Comparison of ENCODE assay signal across 1 cellular context in the genomic region with DNA sequence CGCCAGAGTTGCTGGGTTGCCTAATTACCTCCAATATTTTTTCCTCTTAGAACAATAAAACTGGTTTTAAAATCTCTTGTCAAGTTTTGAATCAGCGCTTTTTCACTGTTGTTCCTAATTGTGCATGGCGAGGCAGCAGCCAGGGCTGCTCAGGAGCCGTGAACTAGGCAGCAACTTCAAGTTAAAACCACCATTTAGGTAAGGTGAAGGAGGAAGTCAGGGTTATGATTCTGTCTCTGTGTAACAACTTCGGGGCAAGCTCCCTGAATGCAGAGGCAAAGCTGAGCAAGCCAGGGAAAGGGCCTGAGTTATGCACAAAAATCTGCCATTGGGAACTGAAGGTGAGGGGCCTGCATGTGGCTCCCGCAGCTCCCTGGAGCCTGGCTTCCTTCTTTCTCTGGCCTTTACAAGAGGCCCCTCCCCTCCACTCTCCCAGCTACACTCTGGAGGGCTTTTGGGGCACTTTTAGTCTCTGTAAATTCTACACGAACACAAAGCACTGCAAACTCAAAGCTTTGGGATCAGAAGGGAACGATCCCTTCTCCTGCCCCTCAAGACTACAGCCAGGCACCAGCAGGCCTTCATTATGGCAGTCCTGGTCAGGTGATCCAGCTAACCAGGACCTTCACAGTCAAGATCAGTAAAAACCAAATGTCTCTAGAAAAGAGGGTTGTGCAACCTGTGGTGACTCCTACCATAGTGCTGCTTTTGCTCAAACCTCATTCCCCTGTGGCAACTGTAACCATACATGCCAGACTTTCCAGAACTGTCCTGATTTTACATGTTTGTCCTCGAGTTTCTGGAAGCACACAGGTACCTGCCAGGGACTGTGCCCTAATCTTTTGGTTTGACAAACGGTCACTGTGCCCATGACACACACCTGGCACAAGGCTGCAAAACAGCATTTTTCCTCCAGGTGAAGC.
TF ChIP-seq lines count a peak whose summit lies in the region.

No MANE protein-coding gene starts in this region.

TF ChIP-seq in GM12878, 131 proteins besides CTCF, POLR2A, EP300 and RAD21 (continued from another document):
- TF ChIP-seq, protein P1, sequence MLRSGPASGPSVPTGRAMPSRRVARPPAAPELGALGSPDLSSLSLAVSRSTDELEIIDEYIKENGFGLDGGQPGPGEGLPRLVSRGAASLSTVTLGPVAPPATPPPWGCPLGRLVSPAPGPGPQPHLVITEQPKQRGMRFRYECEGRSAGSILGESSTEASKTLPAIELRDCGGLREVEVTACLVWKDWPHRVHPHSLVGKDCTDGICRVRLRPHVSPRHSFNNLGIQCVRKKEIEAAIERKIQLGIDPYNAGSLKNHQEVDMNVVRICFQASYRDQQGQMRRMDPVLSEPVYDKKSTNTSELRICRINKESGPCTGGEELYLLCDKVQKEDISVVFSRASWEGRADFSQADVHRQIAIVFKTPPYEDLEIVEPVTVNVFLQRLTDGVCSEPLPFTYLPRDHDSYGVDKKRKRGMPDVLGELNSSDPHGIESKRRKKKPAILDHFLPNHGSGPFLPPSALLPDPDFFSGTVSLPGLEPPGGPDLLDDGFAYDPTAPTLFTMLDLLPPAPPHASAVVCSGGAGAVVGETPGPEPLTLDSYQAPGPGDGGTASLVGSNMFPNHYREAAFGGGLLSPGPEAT (IDR thresholded peaks at IDR 0.05; ENCODE audit: low read depth): no peak
- TF ChIP-seq RUNX3 (IDR thresholded peaks at IDR 0.05; ENCODE audit: low read length) (peak; percentile 32; the same call in 1 of the 2 replicates), SIX5 (IDR thresholded peaks at IDR 0.05; ENCODE audit: low read depth, low read length, severe bottlenecking) (no peak), MXI1 (IDR thresholded peaks at IDR 0.05; ENCODE audit: low read depth, low read length) (0 out of 2 replicates have a peak, but pooled peaks have one; percentile 11), BHLHE40 (IDR thresholded peaks at IDR 0.05; ENCODE audit: borderline replicate concordance in 1 of 2, low read depth in 2 of 2, low read length in 1 of 2) (peak in 1 of 2 experiments; percentile 38; a peak in 1 of 4 replicates), GATAD2B (conservative IDR thresholded peaks at IDR 0.05; ENCODE audit: low read depth) (0 out of 2 replicates have a peak, but pooled peaks have one; percentile 13), NBN (IDR thresholded peaks at IDR 0.05) (no peak), HDAC6 (IDR thresholded peaks at IDR 0.05; ENCODE audit: unreplicated experiment) (no peak), SPI1 (IDR thresholded peaks at IDR 0.05; ENCODE audit: borderline replicate concordance, insufficient read depth, low read depth, low read length) (peak; percentile 62; the same call in 1 of the 2 replicates), PAX5 (IDR thresholded peaks at IDR 0.05; ENCODE audit: borderline replicate concordance, low read depth, low read length) (0 out of 2 replicates have a peak, but pooled peaks have one; percentile 33), RAD51 (IDR thresholded peaks at IDR 0.05) (peak; percentile 83)
- TF ChIP-seq, protein P2, sequence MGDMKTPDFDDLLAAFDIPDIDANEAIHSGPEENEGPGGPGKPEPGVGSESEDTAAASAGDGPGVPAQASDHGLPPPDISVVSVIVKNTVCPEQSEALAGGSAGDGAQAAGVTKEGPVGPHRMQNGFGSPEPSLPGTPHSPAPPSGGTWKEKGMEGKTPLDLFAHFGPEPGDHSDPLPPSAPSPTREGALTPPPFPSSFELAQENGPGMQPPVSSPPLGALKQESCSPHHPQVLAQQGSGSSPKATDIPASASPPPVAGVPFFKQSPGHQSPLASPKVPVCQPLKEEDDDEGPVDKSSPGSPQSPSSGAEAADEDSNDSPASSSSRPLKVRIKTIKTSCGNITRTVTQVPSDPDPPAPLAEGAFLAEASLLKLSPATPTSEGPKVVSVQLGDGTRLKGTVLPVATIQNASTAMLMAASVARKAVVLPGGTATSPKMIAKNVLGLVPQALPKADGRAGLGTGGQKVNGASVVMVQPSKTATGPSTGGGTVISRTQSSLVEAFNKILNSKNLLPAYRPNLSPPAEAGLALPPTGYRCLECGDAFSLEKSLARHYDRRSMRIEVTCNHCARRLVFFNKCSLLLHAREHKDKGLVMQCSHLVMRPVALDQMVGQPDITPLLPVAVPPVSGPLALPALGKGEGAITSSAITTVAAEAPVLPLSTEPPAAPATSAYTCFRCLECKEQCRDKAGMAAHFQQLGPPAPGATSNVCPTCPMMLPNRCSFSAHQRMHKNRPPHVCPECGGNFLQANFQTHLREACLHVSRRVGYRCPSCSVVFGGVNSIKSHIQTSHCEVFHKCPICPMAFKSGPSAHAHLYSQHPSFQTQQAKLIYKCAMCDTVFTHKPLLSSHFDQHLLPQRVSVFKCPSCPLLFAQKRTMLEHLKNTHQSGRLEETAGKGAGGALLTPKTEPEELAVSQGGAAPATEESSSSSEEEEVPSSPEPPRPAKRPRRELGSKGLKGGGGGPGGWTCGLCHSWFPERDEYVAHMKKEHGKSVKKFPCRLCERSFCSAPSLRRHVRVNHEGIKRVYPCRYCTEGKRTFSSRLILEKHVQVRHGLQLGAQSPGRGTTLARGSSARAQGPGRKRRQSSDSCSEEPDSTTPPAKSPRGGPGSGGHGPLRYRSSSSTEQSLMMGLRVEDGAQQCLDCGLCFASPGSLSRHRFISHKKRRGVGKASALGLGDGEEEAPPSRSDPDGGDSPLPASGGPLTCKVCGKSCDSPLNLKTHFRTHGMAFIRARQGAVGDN (IDR thresholded peaks at IDR 0.05): peak; percentile 65; the same call in 1 of the 2 replicates
